In genomic region chr20:51195990-51196389, GRCh38 we compare ENCODE assay signal across 1 cellular context.
TF ChIP-seq lines count a peak whose summit lies in the region.

No MANE protein-coding gene starts in this region.

TF ChIP-seq in K562, 482 proteins besides CTCF, POLR2A, EP300 and RAD21 (continued from another document):
- TF ChIP-seq, protein P1, sequence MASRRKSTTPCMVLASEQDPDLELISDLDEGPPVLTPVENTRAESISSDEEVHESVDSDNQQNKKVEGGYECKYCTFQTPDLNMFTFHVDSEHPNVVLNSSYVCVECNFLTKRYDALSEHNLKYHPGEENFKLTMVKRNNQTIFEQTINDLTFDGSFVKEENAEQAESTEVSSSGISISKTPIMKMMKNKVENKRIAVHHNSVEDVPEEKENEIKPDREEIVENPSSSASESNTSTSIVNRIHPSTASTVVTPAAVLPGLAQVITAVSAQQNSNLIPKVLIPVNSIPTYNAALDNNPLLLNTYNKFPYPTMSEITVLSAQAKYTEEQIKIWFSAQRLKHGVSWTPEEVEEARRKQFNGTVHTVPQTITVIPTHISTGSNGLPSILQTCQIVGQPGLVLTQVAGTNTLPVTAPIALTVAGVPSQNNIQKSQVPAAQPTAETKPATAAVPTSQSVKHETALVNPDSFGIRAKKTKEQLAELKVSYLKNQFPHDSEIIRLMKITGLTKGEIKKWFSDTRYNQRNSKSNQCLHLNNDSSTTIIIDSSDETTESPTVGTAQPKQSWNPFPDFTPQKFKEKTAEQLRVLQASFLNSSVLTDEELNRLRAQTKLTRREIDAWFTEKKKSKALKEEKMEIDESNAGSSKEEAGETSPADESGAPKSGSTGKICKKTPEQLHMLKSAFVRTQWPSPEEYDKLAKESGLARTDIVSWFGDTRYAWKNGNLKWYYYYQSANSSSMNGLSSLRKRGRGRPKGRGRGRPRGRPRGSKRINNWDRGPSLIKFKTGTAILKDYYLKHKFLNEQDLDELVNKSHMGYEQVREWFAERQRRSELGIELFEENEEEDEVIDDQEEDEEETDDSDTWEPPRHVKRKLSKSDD (conservative IDR thresholded peaks at IDR 0.05; ENCODE audit: low read length) = no peak
- no peak for TF ChIP-seq DDX20 (tag; IDR thresholded peaks at IDR 0.05; ENCODE audit: low read depth)
- TF ChIP-seq RBM25 (IDR thresholded peaks at IDR 0.05; ENCODE audit: low read depth, low read length, severe bottlenecking) = peak; percentile 94
- TF ChIP-seq POLR3A (IDR thresholded peaks at IDR 0.05; ENCODE audit: borderline replicate concordance, extremely low read depth, insufficient read depth, insufficient read length) = no peak
- peak; percentile 73; the same call in 1 of the 2 replicates for TF ChIP-seq CBX1 (IDR thresholded peaks at IDR 0.05; ENCODE audit: low read depth)
